ENCODE assay signal across 9 cellular contexts in the genomic region with DNA sequence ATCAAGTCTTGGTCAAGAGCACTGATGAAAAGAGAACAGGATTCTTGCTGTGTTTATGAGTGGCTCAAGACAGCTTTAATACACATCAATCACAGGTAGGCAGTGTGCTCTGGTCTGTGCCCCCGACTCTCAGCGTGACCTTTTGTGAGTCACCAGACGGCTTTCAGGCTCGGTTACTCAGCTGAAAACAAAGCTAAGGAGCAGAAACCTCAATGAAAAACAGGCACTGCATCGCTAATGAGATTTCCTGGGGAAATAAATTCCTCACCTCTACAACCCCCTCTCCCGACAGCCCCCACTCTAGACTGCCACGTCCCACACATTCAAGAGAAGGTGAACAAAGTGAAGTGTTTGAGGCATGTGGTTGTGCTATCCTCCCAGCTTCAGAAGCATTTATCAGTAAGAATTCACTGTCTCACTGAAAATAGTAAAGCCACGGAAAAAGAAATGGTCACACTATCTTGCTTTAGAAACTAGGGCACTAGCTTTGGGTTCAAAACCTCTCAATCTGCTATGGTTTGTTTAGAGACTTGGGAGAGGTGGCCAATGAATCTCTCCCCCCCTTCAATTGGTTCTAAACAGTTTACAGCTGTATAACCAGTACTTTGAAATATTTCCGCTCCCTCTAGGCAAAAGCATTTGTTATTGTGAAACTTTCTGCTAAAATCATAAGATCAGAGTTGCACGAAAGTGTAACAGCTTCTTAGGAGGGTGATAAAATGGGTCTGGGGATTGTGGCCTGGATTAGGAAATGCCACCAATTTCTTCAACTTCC.
DNase-seq lines count a peak whose midpoint lies in the region; ATAC-seq and TF ChIP-seq lines count a peak whose summit lies in the region.
"Had no signal": no experiment of that assay in that cellular context is flagged by ENCODE, and none has a peak within 500 bp of the region (broad histone marks: within the 10 kb centered on the region; RNA-seq: fewer than 3 reads in every experiment).

No MANE protein-coding gene starts in this region.

- no peak for TF ChIP-seq CTCF in choroid plexus epithelial cell (conservative IDR thresholded peaks at IDR 0.05; ENCODE audit: low read depth, low read length)
- no peak for TF ChIP-seq CTCF in MM.1S (IDR thresholded peaks at IDR 0.05; ENCODE audit: low read length)

- H3K4me3 ChIP-seq in choroid plexus epithelial cell (ENCODE audit: low read depth, low read length) (no peak overlapping the region), mesodermal cell (ENCODE audit: extremely low read depth, insufficient read depth, low read length, poor library complexity, severe bottlenecking) (no peak overlapping the region), right cardiac atrium (ENCODE audit: low read length) (no peak overlapping the region), MM.1S (ENCODE audit: low read length) (no peak overlapping the region)

- H2AFZ ChIP-seq in MM.1S (ENCODE audit: low read length) = no peak overlapping the region

- H3K4me1 ChIP-seq in mesodermal cell (ENCODE audit: control insufficient read depth, insufficient read depth, low read length, poor library complexity, severe bottlenecking) = peaks cover 19% of the 10 kb centered on the region
- no peaks in the 10 kb centered on the region for H3K4me1 ChIP-seq in right cardiac atrium (ENCODE audit: control insufficient read depth, insufficient read depth, low read length)
- no peaks in the 10 kb centered on the region for H3K4me1 ChIP-seq in MM.1S (ENCODE audit: low read length)

- no peak overlapping the region for H3K9ac ChIP-seq in MM.1S (ENCODE audit: low read length)

- DNase-seq in DMS153 (lab: John Stamatoyannopoulos, UW) = peak; percentile 75
- DNase-seq in NCI-H146 treated with DMSO at 0.1 percent for 48 hours (lab: John Stamatoyannopoulos, UW; ENCODE audit: unreplicated experiment) = peak; percentile 41
- peak; percentile 56 for DNase-seq in choroid plexus epithelial cell (ENCODE audit: low read depth)
- DNase-seq in hippocampal formation (lab: John Stamatoyannopoulos, UW) = no peak
- DNase-seq in right cardiac atrium = no peak
- DNase-seq in MM.1S = no peak
- DNase-seq: anterior cingulate cortex had no signal

- H3K27ac ChIP-seq in mesodermal cell (ENCODE audit: low read depth, low read length, severe bottlenecking) = peak overlapping the region; percentile 90
- H3K27ac ChIP-seq in right cardiac atrium (ENCODE audit: low read length) = no peak overlapping the region
- H3K27ac ChIP-seq in MM.1S (ENCODE audit: low read length) = no peak overlapping the region

- H3K36me3 ChIP-seq in mesodermal cell (ENCODE audit: control insufficient read depth, insufficient read depth, low read length) = no peaks in the 10 kb centered on the region
- H3K36me3 ChIP-seq in MM.1S (replicated peaks; ENCODE audit: insufficient read depth, low read length) = no peaks in the 10 kb centered on the region

- H3K9me3 ChIP-seq in mesodermal cell (ENCODE audit: control insufficient read depth, low read length) (peaks cover 3% of the 10 kb centered on the region), right cardiac atrium (ENCODE audit: control insufficient read depth, low read length) (no peaks in the 10 kb centered on the region), MM.1S (replicated peaks; ENCODE audit: insufficient read depth, low read length) (no peaks in the 10 kb centered on the region)

- no peaks in the 10 kb centered on the region for H4K20me1 ChIP-seq in MM.1S (ENCODE audit: insufficient read depth, low read length)

- no peaks in the 10 kb centered on the region for H3K9me2 ChIP-seq in MM.1S (replicated peaks; ENCODE audit: insufficient read depth, low read length)

- 10 to 21% methylated on average over 6 to 7 of the region's 10 CpGs for WGBS in mesodermal cell (ENCODE audit: insufficient coverage in 2 of 2), 2 experiments
- 51% methylated on average over 10 of the region's 10 CpGs for WGBS in right cardiac atrium

- no peaks in the 10 kb centered on the region for H3F3A ChIP-seq in MM.1S (ENCODE audit: insufficient read depth, low read length)

- H3K79me2 ChIP-seq in MM.1S (ENCODE audit: low read length) = no peaks in the 10 kb centered on the region

- intact Hi-C loops in right cardiac atrium (cut with DNase I) = no loop called here

- ATAC-seq in right cardiac atrium (no peak), HG03097 (IDR thresholded peaks at IDR 0.05; ENCODE audit: low FRiP score, unreplicated experiment) (no peak)

- H3K4me2 ChIP-seq in MM.1S (ENCODE audit: low read depth, low read length) = no peak overlapping the region

- H3K27me3 ChIP-seq in right cardiac atrium (ENCODE audit: control insufficient read depth, insufficient read depth) = no peaks in the 10 kb centered on the region
- H3K27me3 ChIP-seq in MM.1S (replicated peaks; ENCODE audit: insufficient read depth, low read length) = no peaks in the 10 kb centered on the region

Comparison
In these comparisons a context has a peak if more than half of its experiments do, and no peak if none do; other contexts are left out.
1. DNase-seq: peak in DMS153 (single experiment), NCI-H146 treated with DMSO at 0.1 percent for 48 hours (single experiment) and choroid plexus epithelial cell (single experiment); none in hippocampal formation (0 of 2), right cardiac atrium (0 of 3) and MM.1S (single experiment).